Comparison of ENCODE assay signal across 33 cellular contexts in the genomic region with DNA sequence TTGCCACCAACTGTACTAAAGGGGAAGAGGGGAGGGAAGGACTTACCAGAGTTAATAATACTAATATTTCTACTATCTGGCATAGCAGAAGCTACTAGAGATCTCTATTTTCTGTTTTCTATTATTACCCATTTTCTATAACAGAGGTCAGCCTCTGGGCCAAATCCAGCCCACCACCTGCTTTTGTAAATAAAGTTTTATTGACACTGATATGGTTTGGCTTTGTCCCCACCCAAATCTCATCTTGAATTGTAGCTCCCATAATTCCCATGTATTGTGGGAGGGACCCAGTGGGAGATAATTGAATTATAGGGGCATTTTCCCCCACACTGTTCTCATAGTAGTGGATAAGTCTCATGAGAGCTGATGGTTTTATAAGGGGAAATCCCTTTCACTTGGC.
"Had no signal": no experiment of that assay in that cellular context is flagged by ENCODE, and none has a peak within 500 bp of the region (broad histone marks: within the 10 kb centered on the region; RNA-seq: fewer than 3 reads in every experiment).

No MANE protein-coding gene starts in this region.

- H3K27ac ChIP-seq: adrenal gland, ascending aorta, body of pancreas, brain microvascular endothelial cell, breast epithelium, cardiac muscle cell had no signal

- H3K9me3 ChIP-seq: adrenal gland, ascending aorta, body of pancreas, breast epithelium had no signal

- H3K4me1 ChIP-seq: adrenal gland, ascending aorta, body of pancreas, breast epithelium had no signal

- DNase-seq: activated effector memory CD4-positive, alpha-beta T cell treated with anti-CD3 and anti-CD28 coated beads, Interleukin-2, amount 50 U/mL, for 16 hours; activated effector memory CD4-positive, alpha-beta T cell treated with Interleukin-2 at 50 U/mL for 16 hours; activated gamma-delta T cell; activated gamma-delta T cell treated with Interleukin-2 at 50 U/mL for 16 hours; activated naive CD4-positive, alpha-beta T cell; activated naive CD4-positive, alpha-beta T cell treated with anti-CD3 and anti-CD28 coated beads for 36 hours; activated naive CD4-positive, alpha-beta T cell treated with anti-CD3 and anti-CD28 coated beads, Interleukin-2, amount 10 ng/mL, durations not matched to agents 7 days and 5 days; activated naive CD4-positive, alpha-beta T cell treated with anti-CD3 and anti-CD28 coated beads, Interleukin-2, amount 50 U/mL, for 16 hours; activated naive CD4-positive, alpha-beta T cell treated with Interleukin-2 at 50 U/mL for 16 hours; activated naive CD8-positive, alpha-beta T cell treated with anti-CD3 and anti-CD28 coated beads for 36 hours; activated naive CD8-positive, alpha-beta T cell treated with anti-CD3 and anti-CD28 coated beads, Interleukin-2, amount 10 ng/mL, durations not matched to agents 7 days and 5 days; activated naive CD8-positive, alpha-beta T cell treated with anti-CD3 and anti-CD28 coated beads, Interleukin-2, amount 50 U/mL, for 24 hours; activated T-cell treated with anti-CD3 and anti-CD28 coated beads, Interleukin-2, amount 50 U/mL, for 24 hours; activated T-cell treated with anti-CD3 and anti-CD28 coated beads, Interleukin-2, amount 50 U/mL, for 4 hours; activated T-cell treated with anti-CD3 and anti-CD28 coated beads, Interleukin-2, amount 50 U/mL, for 48 hours; activated T-cell treated with anti-CD3 and anti-CD28 coated beads, Interleukin-2, amount 50 U/mL, for 72 hours; adrenal gland; amniotic stem cell; amygdala; anterior cingulate cortex; aorta; body of pancreas; brain microvascular endothelial cell; caudate nucleus; central memory CD4-positive, alpha-beta T cell; cerebellar nuclear complex had no signal

- FAIRE-seq: astrocyte, bronchial epithelial cell had no signal

- H3K36me3 ChIP-seq: adrenal gland, ascending aorta, brain microvascular endothelial cell, breast epithelium, cardiac muscle cell had no signal

- H3K27me3 ChIP-seq: adrenal gland, ascending aorta, body of pancreas, brain microvascular endothelial cell, breast epithelium, cardiac muscle cell had no signal

- H3K4me3 ChIP-seq: adrenal gland, ascending aorta, body of pancreas, breast epithelium, cardiac muscle cell had no signal

- ATAC-seq: activated naive CD4-positive, alpha-beta T cell treated with anti-CD3 and anti-CD28 coated beads, Interleukin-2, amount 50 U/mL, for 72 hours; activated naive CD8-positive, alpha-beta T cell treated with anti-CD3 and anti-CD28 coated beads, Interleukin-2, amount 50 U/mL, for 24 hours; activated T-cell treated with anti-CD3 and anti-CD28 coated beads, Interleukin-2, amount 50 U/mL, for 4 hours; activated T-cell treated with anti-CD3 and anti-CD28 coated beads, Interleukin-2, amount 50 U/mL, for 72 hours; activated T-helper 17 cell treated with anti-CD3 and anti-CD28 coated beads, Interleukin-2, amount 50 U/mL, for 72 hours; body of pancreas had no signal
